Comparison of ENCODE assay signal across 8 cellular contexts in the genomic region with DNA sequence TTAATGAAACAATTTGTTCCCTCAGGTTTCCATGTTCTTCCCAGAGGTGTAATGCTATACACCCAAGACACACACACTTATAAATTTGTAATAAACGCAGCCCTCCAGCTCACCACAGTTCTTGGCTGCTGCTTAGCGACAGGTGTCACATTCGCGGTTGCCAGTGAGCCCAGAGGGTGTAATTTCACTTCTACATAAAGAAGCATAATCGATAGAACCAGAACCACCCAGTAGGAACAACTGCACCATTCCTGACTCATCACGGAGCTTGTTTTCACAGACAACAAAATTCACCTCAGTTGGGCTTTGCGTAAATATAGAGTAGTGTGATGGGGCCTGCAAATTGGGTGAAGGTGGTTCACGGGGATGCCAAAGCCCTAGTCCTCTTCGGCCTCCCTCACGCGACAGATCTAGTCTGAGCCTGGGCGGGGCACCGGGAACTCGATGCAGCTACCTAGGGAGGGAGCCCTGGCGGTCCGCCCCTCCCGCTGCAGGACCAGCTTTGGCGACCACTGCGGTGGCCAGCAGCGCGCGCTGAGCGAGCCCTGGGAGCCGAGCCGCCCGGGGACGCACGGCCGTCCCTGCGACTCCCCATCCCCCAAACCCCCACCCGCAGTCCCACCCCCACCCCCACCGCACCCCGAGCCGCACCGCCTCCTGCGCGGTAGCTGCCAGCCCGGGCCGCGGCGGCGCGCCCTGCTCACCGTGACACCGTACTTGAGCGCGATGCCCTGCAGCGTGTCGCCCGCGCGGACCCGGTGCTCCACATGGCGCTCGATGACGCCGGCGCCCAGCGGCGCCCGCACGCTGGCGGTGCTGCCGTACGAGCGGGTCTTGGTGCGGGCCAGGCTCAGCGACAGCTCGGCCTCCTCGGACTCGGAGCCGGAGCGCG. TPM values are rescaled to one million over a fixed set of nuclear protein-coding genes. Genes with fewer than 3 reads are reported as not detected.
DNase-seq lines count a peak whose midpoint lies in the region; ATAC-seq and TF ChIP-seq lines count a peak whose summit lies in the region.

No MANE protein-coding gene starts in this region.

- H3K4me3 ChIP-seq in Loucy (ENCODE audit: low read length, poor library complexity, severe bottlenecking), result peak overlapping the region; percentile 80
- H3K4me3 ChIP-seq in right lobe of liver, result peak overlapping the region; percentile 61 to 89 (median 86)

- peaks cover 44% of the 10 kb centered on the region for H3K27me3 Mint-ChIP-seq in WTC11 (ENCODE audit: low read depth)
- H3K27me3 Mint-ChIP-seq in central memory CD8-positive, alpha-beta T cell, result no peaks in the 10 kb centered on the region

- no peaks in the 10 kb centered on the region for H3K36me3 ChIP-seq in Loucy (ENCODE audit: insufficient read depth, low read length)
- H3K36me3 ChIP-seq in right lobe of liver, result no peaks in the 10 kb centered on the region

- intact Hi-C loops in right lobe of liver (cut with DNase I), result no loop called here

- H3K9me3 ChIP-seq in Loucy (ENCODE audit: insufficient read depth, low read depth, low read length) (no peaks in the 10 kb centered on the region), right lobe of liver (no peaks in the 10 kb centered on the region)

- ATAC-seq in GM21717 (IDR thresholded peaks at IDR 0.05; ENCODE audit: unreplicated experiment) (peak; percentile 29), WTC11 (peak; percentile 78), right lobe of liver (peak; percentile 49 to 62 (median 58))
- ATAC-seq in central memory CD8-positive, alpha-beta T cell (replicated peaks; ENCODE audit: extremely low read depth, poor library complexity, severe bottlenecking), result peak; percentile 60

- peak overlapping the region; percentile 74 to 89 (median 87) for H3K27ac ChIP-seq in right lobe of liver

- peaks cover 16% of the 10 kb centered on the region for H3K4me1 Mint-ChIP-seq in WTC11
- peaks cover 64% of the 10 kb centered on the region for H3K4me1 Mint-ChIP-seq in central memory CD8-positive, alpha-beta T cell

- H3K4me3 Mint-ChIP-seq in WTC11, result peak overlapping the region; percentile 67
- peak overlapping the region; percentile 87 for H3K4me3 Mint-ChIP-seq in central memory CD8-positive, alpha-beta T cell

- 0 out of 2 replicates have a peak, but pooled peaks cover 2% of the 10 kb centered on the region for H3F3A ChIP-seq in Loucy (ENCODE audit: low read depth)

- no peaks in the 10 kb centered on the region for H3K9me3 Mint-ChIP-seq in WTC11
- no peaks in the 10 kb centered on the region for H3K9me3 Mint-ChIP-seq in central memory CD8-positive, alpha-beta T cell

- no peak for TF ChIP-seq CTCF in Loucy (conservative IDR thresholded peaks at IDR 0.05; ENCODE audit: low read length)
- TF ChIP-seq CTCF in WTC11 (IDR thresholded peaks at IDR 0.05), result no peak
- no peak for TF ChIP-seq CTCF in right lobe of liver (IDR thresholded peaks at IDR 0.05)

- H3K79me2 ChIP-seq in Loucy (ENCODE audit: insufficient read depth, low read length), result peaks cover 50% of the 10 kb centered on the region

- no peaks in the 10 kb centered on the region for H3K36me3 Mint-ChIP-seq in WTC11
- peaks cover 24% of the 10 kb centered on the region for H3K36me3 Mint-ChIP-seq in central memory CD8-positive, alpha-beta T cell (ENCODE audit: insufficient read depth)

- H3K4me1 ChIP-seq in Loucy (ENCODE audit: insufficient read depth, low read length, poor library complexity, severe bottlenecking) (peaks cover 61% of the 10 kb centered on the region), right lobe of liver (peaks cover 0 to 19% (median 2%) of the 10 kb centered on the region in 4 donors)

- CTCF ChIA-PET in WTC11 (lab: Charles Lee), result interaction anchor here (0.7 to 2.0 kb wide), 9 partner anchors 20 to 574 kb away, joined by 3 to 12 read pairs (median 3); no protein-coding TSS in a partner anchor

- H3K9me2 ChIP-seq in Loucy (replicated peaks; ENCODE audit: low read depth, low read length), result no peaks in the 10 kb centered on the region

- 2% methylated on average over 7 of the region's 74 CpGs for WGBS in right lobe of liver (ENCODE audit: insufficient coverage, low coverage, low lambda C conversion rate, missing lambda C conversion rate)

- peak overlapping the region; percentile 82 for H3K9ac ChIP-seq in Loucy (ENCODE audit: low read depth, low read length, poor library complexity, severe bottlenecking)

- no peak for TF ChIP-seq POLR2A in right lobe of liver (IDR thresholded peaks at IDR 0.05)

- peak overlapping the region; percentile 80 for H3K4me2 ChIP-seq in Loucy (ENCODE audit: low read depth, low read length, poor library complexity, severe bottlenecking)

- H3K27ac Mint-ChIP-seq in WTC11, result no peak overlapping the region
- H3K27ac Mint-ChIP-seq in central memory CD8-positive, alpha-beta T cell (ENCODE audit: low read depth), result peak overlapping the region; percentile 97

- POLR2A ChIA-PET in WTC11 (lab: Charles Lee), result no interaction called here

- H4K20me1 ChIP-seq in Loucy (ENCODE audit: insufficient read depth, low read length, poor library complexity, severe bottlenecking), result peaks cover 7% of the 10 kb centered on the region

- peak; percentile 55 for DNase-seq in ELR (ENCODE audit: low read depth)
- DNase-seq in WTC11 (ENCODE audit: low spot score), result peak; percentile 56
- peak; percentile 41 to 50 for DNase-seq in central memory CD8-positive, alpha-beta T cell (ENCODE audit: low spot score in 2 of 2)
- DNase-seq in right lobe of liver, result peak; percentile 63 to 79 (median 64)
- peak; percentile 26 to 43 (median 34) for DNase-seq in stimulated activated CD4-positive, alpha-beta T cell treated with anti-CD3 and anti-CD28 coated beads, TNF-alpha, amount 100 ng/mL, for 4 hours (ENCODE audit: low read depth in 3 of 3)
- DNase-seq in NCI-H1930 (lab: John Stamatoyannopoulos, UW), result no peak

- H2AFZ ChIP-seq in Loucy (ENCODE audit: low read length), result peak overlapping the region; percentile 76; the same call in 1 of the 2 replicates

- no peaks in the 10 kb centered on the region for H3K27me3 ChIP-seq in Loucy (ENCODE audit: insufficient read depth, low read length, poor library complexity, severe bottlenecking)
- no peaks in the 10 kb centered on the region for H3K27me3 ChIP-seq in right lobe of liver

TF ChIP-seq in WTC11, 78 proteins besides CTCF, POLR2A, EP300 and RAD21 (continues in another document):
- TF ChIP-seq JAZF1 (CRISPR knock-in tag; IDR thresholded peaks at IDR 0.05) (no peak), NFYB (CRISPR knock-in tag; conservative IDR thresholded peaks at IDR 0.05; ENCODE audit: low read depth) (no peak), ZNF671 (CRISPR knock-in tag; IDR thresholded peaks at IDR 0.05) (no peak), MYBL2 (CRISPR knock-in tag; IDR thresholded peaks at IDR 0.05) (peak; percentile 69; the same call in 1 of the 2 replicates), ZNF416 (CRISPR knock-in tag; IDR thresholded peaks at IDR 0.05) (no peak), ETV6 (CRISPR knock-in tag; IDR thresholded peaks at IDR 0.05) (0 out of 2 replicates have a peak, but pooled peaks have one; percentile 25), ZNF396 (CRISPR knock-in tag; IDR thresholded peaks at IDR 0.05; ENCODE audit: borderline replicate concordance) (no peak)
- TF ChIP-seq, protein P1, sequence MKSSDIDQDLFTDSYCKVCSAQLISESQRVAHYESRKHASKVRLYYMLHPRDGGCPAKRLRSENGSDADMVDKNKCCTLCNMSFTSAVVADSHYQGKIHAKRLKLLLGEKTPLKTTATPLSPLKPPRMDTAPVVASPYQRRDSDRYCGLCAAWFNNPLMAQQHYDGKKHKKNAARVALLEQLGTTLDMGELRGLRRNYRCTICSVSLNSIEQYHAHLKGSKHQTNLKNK (CRISPR knock-in tag; IDR thresholded peaks at IDR 0.05), result no peak
- TF ChIP-seq, protein P2, sequence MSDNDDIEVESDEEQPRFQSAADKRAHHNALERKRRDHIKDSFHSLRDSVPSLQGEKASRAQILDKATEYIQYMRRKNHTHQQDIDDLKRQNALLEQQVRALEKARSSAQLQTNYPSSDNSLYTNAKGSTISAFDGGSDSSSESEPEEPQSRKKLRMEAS (CRISPR knock-in tag; IDR thresholded peaks at IDR 0.05), result no peak
- TF ChIP-seq, protein P3, sequence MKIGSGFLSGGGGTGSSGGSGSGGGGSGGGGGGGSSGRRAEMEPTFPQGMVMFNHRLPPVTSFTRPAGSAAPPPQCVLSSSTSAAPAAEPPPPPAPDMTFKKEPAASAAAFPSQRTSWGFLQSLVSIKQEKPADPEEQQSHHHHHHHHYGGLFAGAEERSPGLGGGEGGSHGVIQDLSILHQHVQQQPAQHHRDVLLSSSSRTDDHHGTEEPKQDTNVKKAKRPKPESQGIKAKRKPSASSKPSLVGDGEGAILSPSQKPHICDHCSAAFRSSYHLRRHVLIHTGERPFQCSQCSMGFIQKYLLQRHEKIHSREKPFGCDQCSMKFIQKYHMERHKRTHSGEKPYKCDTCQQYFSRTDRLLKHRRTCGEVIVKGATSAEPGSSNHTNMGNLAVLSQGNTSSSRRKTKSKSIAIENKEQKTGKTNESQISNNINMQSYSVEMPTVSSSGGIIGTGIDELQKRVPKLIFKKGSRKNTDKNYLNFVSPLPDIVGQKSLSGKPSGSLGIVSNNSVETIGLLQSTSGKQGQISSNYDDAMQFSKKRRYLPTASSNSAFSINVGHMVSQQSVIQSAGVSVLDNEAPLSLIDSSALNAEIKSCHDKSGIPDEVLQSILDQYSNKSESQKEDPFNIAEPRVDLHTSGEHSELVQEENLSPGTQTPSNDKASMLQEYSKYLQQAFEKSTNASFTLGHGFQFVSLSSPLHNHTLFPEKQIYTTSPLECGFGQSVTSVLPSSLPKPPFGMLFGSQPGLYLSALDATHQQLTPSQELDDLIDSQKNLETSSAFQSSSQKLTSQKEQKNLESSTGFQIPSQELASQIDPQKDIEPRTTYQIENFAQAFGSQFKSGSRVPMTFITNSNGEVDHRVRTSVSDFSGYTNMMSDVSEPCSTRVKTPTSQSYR (CRISPR knock-in tag; IDR thresholded peaks at IDR 0.05), result no peak; the same call in 1 of the 2 replicates

RNA-seq across cellular contexts. Expression of a gene that starts 0.6 kb away (rescaled TPM):
- total RNA-seq in WTC11 (2021) (2.2 to 2.7 TPM (median 2.6 TPM) in 3 replicates), right lobe of liver (10 to 100 TPM in 2 of 6 experiments, 1 to 10 TPM in 4; 5.0 to 17.4 (median 8.4) TPM)

RNA-seq across cellular contexts. Expression of a gene that starts 14.5 kb away (rescaled TPM):
- total RNA-seq in WTC11 (2021), result 3.3 to 3.6 TPM (median 3.6 TPM) in 3 replicates
- total RNA-seq in right lobe of liver, result 1 to 10 TPM; 1.1 to 2.5 (median 1.3) TPM

RNA-seq across cellular contexts. Expression of a gene that starts 55.6 kb away (rescaled TPM):
- total RNA-seq in WTC11 (2021) (31.5 to 32.3 TPM (median 32.1 TPM) in 3 replicates), right lobe of liver (not detected)

Comparison
In these comparisons a context has a peak if more than half of its experiments do, and no peak if none do; other contexts are left out.
1. DNase-seq: peak in ELR (single experiment), WTC11 (single experiment), central memory CD8-positive, alpha-beta T cell (2 of 2), right lobe of liver (3 of 3) and stimulated activated CD4-positive, alpha-beta T cell treated with anti-CD3 and anti-CD28 coated beads, TNF-alpha, amount 100 ng/mL, for 4 hours (3 of 3); none in NCI-H1930 (0 of 2).
2. RNA of a gene that starts 55.6 kb away (total RNA-seq): 31.5 to 32.3 TPM in WTC11; not detected in right lobe of liver; every median in the first group is over 10 times any median in the second.
3. Peak in every context shown above with its lines, with median percentiles within 50 percentile points of each other: ATAC-seq.